8 cellular contexts compared by ENCODE assay signal in the genomic region with DNA sequence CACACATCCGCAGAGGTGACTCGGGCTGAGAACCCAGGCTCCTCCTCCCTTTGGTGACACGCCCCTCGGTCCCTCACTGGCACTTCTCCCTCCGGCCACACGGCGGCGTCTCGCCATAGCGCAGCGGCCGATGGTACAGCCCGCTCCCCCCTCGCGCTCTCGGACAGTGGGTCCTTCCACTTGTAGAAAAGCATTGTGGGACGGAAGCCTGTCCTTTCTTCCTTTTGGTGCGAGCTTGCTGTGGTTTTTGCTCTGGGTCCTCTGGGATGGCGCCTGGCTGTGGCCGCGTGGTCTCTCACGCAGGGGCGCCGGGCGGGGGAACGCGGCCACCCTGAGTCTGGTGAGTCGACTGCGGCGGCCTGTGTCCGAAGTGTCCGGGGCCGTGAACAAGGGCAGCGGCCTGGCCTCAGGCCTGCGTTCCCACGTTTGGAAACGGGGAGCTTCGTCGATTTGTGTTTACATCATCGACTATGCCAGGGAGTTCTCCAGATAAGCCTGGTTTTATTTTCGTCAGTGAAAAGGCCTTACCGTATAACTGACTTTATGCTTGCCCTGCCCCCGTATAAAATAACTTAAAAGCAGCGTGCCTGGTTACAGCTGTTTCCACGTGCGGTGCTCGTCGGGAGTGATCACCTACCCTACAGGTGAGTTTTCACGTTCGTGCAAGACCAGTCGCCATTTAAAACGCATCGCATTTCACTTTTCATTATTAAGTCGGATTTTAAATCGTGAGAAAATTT.
DNase-seq lines count a peak whose midpoint lies in the region; ATAC-seq, FAIRE-seq and TF ChIP-seq lines count a peak whose summit lies in the region.

No MANE protein-coding gene starts in this region.

- peak overlapping the region; percentile 90 for H3K9ac ChIP-seq in endodermal cell (ENCODE audit: extremely low read depth, low read length, poor library complexity, severe bottlenecking)

- H3K9me3 Mint-ChIP-seq in endodermal cell = peaks cover 6% of the 10 kb centered on the region

- peak; percentile 93 for FAIRE-seq in HTR-8/SVneo (lab: Jason Lieb, UNC)

- peaks cover 34% of the 10 kb centered on the region for H3K4me1 Mint-ChIP-seq in endodermal cell

- H3K27ac Mint-ChIP-seq in endodermal cell = peak overlapping the region; percentile 95

- peak overlapping the region; percentile 61 for H3K27ac ChIP-seq in endodermal cell (ENCODE audit: low read depth, low read length)

- ATAC-seq in GM21381 (IDR thresholded peaks at IDR 0.05; ENCODE audit: unreplicated experiment) = peak; percentile 97

- DNase-seq in DMS 273 (lab: John Stamatoyannopoulos, UW; ENCODE audit: unreplicated experiment) (peak; percentile 96), HTR-8/SVneo (ENCODE audit: insufficient read length, low spot score) (peak; percentile 89), NOMO-1 treated with dmso at 0.1 percent for 144 hours (lab: John Stamatoyannopoulos, UW; ENCODE audit: unreplicated experiment) (peak; percentile 82), endodermal cell (peak; percentile 96), midbrain (lab: John Stamatoyannopoulos, UW) (peak; percentile 90)
- DNase-seq in activated CD8-positive, alpha-beta memory T cell treated with anti-CD3 and anti-CD28 coated beads, Interleukin-2, amount 50 U/mL, for 1 hour (ENCODE audit: extremely low read depth) = peak; percentile 70
- peak; percentile 78 to 82 for DNase-seq in stimulated activated CD8-positive, alpha-beta memory T cell treated with anti-CD3 and anti-CD28 coated beads, Interleukin-15, amount 100 ng/mL, for 48 hours (ENCODE audit: low read depth in 2 of 2)

- H3K36me3 ChIP-seq in endodermal cell (ENCODE audit: control insufficient read depth, insufficient read depth, low read length) = peaks cover 36% of the 10 kb centered on the region

- H3K4me1 ChIP-seq in endodermal cell (ENCODE audit: control insufficient read depth, insufficient read depth, low read length) = peaks cover 10% of the 10 kb centered on the region

- no peaks in the 10 kb centered on the region for H3K27me3 ChIP-seq in endodermal cell (ENCODE audit: control insufficient read depth, insufficient read depth, low read length, poor library complexity, severe bottlenecking)

- WGBS in endodermal cell (ENCODE audit: insufficient coverage in 1 of 2, insufficient read length in 1 of 2), 2 experiments = 0 to 1% methylated on average over 35 to 55 of the region's 55 CpGs

- peaks cover 4% of the 10 kb centered on the region for H3K27me3 Mint-ChIP-seq in endodermal cell (ENCODE audit: insufficient read depth)

- TF ChIP-seq CTCF in endodermal cell (conservative IDR thresholded peaks at IDR 0.05) = peak; percentile 98

- H3K9me3 ChIP-seq in endodermal cell (ENCODE audit: control insufficient read depth, low read length) = no peaks in the 10 kb centered on the region

- H3K4me3 ChIP-seq in endodermal cell (ENCODE audit: low read length) = peak overlapping the region; percentile 97

- peak overlapping the region; percentile 89 for H3K4me3 Mint-ChIP-seq in endodermal cell

- peaks cover 37% of the 10 kb centered on the region for H3K36me3 Mint-ChIP-seq in endodermal cell (ENCODE audit: low read depth)

Comparison
In these comparisons a context has a peak if more than half of its experiments do, and no peak if none do; other contexts are left out.
1. Peak in every context shown above with its lines: DNase-seq, ATAC-seq, H3K4me3 ChIP-seq and H3K27ac ChIP-seq.